8 cellular contexts compared by ENCODE assay signal in the genomic region with DNA sequence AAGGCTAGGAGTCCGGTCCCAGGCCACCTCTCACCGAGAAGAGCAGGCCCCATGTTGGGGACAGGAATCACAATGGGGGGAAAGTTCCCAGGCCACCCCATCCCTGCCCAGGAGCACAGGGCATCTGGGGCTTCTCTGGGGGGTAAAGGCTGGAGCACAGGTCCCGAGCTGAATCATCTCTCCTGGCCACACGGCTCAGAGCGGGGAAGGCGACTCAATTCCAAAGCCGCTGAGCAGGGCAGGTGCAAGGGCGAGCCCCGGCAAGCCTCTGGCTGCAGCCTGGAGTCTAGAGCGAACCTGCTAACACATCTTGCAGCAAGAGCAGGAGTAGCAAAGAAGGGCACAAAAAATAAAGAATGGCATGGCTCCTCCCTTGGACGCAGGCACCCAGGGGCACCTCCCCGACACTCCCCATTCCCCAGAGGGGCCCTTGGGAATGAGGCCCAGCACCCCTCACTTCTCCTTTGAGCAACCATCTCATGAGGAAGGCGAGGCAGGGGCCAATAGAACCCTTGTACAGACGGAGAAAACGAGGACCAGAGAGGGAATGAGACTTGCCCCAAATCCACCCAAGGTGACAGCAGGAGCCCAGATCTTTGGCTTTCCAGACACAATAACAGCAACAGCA. TPM values are rescaled to one million over a fixed set of nuclear protein-coding genes. Genes with fewer than 3 reads are reported as not detected.
DNase-seq lines count a peak whose midpoint lies in the region; FAIRE-seq and TF ChIP-seq lines count a peak whose summit lies in the region.

No MANE protein-coding gene starts in this region.

- DNase-seq in NT2/D1 (ENCODE audit: low read depth, low spot score) (no peak), epithelial cell of esophagus (ENCODE audit: low read depth) (peak; percentile 59), osteoblast (ENCODE audit: insufficient read length, low spot score, missing footprints) (no peak), GM19238 (ENCODE audit: insufficient read length, low spot score) (no peak), frontal cortex (ENCODE audit: low spot score in 2 of 2) (no peak), middle frontal gyrus (ENCODE audit: extremely low spot score, low spot score) (no peak)
- DNase-seq in activated CD4-positive, alpha-beta T cell treated with anti-CD3 and anti-CD28 coated beads for 48 hours: no peak

- H3K27me3 ChIP-seq in BLaER1 (no peaks in the 10 kb centered on the region), NT2/D1 (ENCODE audit: insufficient read depth, insufficient read length) (no peaks in the 10 kb centered on the region), osteoblast (ENCODE audit: insufficient read depth, low read length) (no peaks in the 10 kb centered on the region)

- H3K9ac ChIP-seq in BLaER1 (peak overlapping the region; percentile 60), NT2/D1 (ENCODE audit: insufficient read length, low read depth) (peak overlapping the region; percentile 56)

- TF ChIP-seq CTCF in epithelial cell of esophagus (IDR thresholded peaks at IDR 0.05; ENCODE audit: insufficient read depth, low read depth, low read length, missing control alignments) (no peak), osteoblast (IDR thresholded peaks at IDR 0.05; ENCODE audit: extremely low read depth, low read depth, low read length) (no peak)

- H2AFZ ChIP-seq in osteoblast (ENCODE audit: low read length): no peak overlapping the region

- H3K9me3 ChIP-seq in BLaER1 (no peaks in the 10 kb centered on the region), NT2/D1 (ENCODE audit: insufficient read depth, low read length) (no peaks in the 10 kb centered on the region), osteoblast (ENCODE audit: low read depth, low read length) (no peaks in the 10 kb centered on the region)

- H3K4me2 ChIP-seq in BLaER1 (peak overlapping the region; percentile 74), osteoblast (ENCODE audit: insufficient read depth, low read length) (peak overlapping the region; percentile 69)

- H3K27ac ChIP-seq in BLaER1: peak overlapping the region; percentile 67
- H3K27ac ChIP-seq in osteoblast (ENCODE audit: low read depth, low read length): peak overlapping the region; percentile 93

- peaks cover 67% of the 10 kb centered on the region for H4K20me1 ChIP-seq in BLaER1
- peaks cover 33% of the 10 kb centered on the region for H4K20me1 ChIP-seq in osteoblast (ENCODE audit: insufficient read depth, low read length)

- H3K36me3 ChIP-seq in BLaER1: peaks cover 28% of the 10 kb centered on the region
- H3K36me3 ChIP-seq in NT2/D1 (ENCODE audit: insufficient read depth, insufficient read length, low read length): peaks cover 33% of the 10 kb centered on the region
- H3K36me3 ChIP-seq in osteoblast (ENCODE audit: insufficient read depth, low read length): peaks cover 3% of the 10 kb centered on the region

- H3K79me2 ChIP-seq in osteoblast (ENCODE audit: insufficient read depth, low read length): peaks cover 58% of the 10 kb centered on the region

- no peak overlapping the region for H3K4me3 ChIP-seq in BLaER1
- H3K4me3 ChIP-seq in NT2/D1 (ENCODE audit: insufficient read length, low read depth): no peak overlapping the region
- no peak overlapping the region for H3K4me3 ChIP-seq in epithelial cell of esophagus (ENCODE audit: low read length)
- H3K4me3 ChIP-seq in osteoblast (ENCODE audit: insufficient read depth, low read length): no peak overlapping the region

- no peak for FAIRE-seq in frontal cortex (lab: Jason Lieb, UNC)

- H3K4me1 ChIP-seq in BLaER1: peaks cover 62% of the 10 kb centered on the region
- H3K4me1 ChIP-seq in NT2/D1 (ENCODE audit: insufficient read depth, insufficient read length): peaks cover 25% of the 10 kb centered on the region
- peaks cover 50% of the 10 kb centered on the region for H3K4me1 ChIP-seq in osteoblast (ENCODE audit: insufficient read depth, low read length)

RNA-seq across cellular contexts. Expression of a gene that starts 20.6 kb away (rescaled TPM):
- total RNA-seq in osteoblast: 28.6 and 31.8 TPM in 2 replicates
- total RNA-seq in frontal cortex: 4.5 TPM

RNA-seq across cellular contexts. Expression of a gene that starts 33.5 kb away (rescaled TPM):
- 6.8 and 10.9 TPM in 2 replicates for total RNA-seq in osteoblast
- total RNA-seq in frontal cortex: 7.7 TPM
